In the genomic region with DNA sequence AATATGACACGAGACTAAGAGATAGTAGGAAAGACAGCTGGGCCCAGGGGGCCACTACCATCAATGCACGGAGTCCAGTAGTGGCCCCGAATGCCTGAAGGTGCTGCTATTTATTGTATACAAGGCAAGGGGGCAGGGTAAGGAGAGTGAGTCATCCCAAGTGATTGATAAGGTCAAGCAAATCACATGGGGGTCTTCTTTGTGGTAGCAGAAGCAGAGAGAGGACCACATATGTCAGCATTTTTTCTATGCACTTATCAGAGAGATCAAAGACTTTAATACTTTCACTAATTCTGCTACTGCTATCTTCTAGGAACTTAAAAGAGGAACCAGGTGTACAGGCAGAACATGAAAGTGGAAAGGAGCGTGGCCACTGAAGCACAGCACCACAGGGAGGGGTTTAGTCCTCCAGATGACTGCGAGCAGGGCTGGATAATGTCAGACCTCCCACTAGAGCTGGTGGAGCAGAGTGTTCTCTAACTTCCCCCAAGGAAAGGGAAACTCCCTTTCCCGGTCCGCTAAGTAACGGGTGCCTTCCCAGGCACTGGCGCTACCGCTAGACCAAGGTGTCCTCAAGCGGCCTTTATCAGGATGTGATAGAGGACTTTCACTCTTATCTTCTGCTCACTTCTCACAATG, we compare ENCODE assay signal across 1 cellular context.
TF ChIP-seq lines count a peak whose summit lies in the region.

No MANE protein-coding gene starts in this region.

TF ChIP-seq in WTC11, 78 proteins besides CTCF, POLR2A, EP300 and RAD21 (continued from another document):
- TF ChIP-seq, protein P1, sequence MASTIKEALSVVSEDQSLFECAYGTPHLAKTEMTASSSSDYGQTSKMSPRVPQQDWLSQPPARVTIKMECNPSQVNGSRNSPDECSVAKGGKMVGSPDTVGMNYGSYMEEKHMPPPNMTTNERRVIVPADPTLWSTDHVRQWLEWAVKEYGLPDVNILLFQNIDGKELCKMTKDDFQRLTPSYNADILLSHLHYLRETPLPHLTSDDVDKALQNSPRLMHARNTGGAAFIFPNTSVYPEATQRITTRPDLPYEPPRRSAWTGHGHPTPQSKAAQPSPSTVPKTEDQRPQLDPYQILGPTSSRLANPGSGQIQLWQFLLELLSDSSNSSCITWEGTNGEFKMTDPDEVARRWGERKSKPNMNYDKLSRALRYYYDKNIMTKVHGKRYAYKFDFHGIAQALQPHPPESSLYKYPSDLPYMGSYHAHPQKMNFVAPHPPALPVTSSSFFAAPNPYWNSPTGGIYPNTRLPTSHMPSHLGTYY (CRISPR knock-in tag; IDR thresholded peaks at IDR 0.05) = no peak
- TF ChIP-seq IRF2 (CRISPR knock-in tag; IDR thresholded peaks at IDR 0.05; ENCODE audit: borderline replicate concordance, low read depth) = no peak
- TF ChIP-seq, protein P2, sequence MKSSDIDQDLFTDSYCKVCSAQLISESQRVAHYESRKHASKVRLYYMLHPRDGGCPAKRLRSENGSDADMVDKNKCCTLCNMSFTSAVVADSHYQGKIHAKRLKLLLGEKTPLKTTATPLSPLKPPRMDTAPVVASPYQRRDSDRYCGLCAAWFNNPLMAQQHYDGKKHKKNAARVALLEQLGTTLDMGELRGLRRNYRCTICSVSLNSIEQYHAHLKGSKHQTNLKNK (CRISPR knock-in tag; IDR thresholded peaks at IDR 0.05) = no peak
- TF ChIP-seq TEAD4 (CRISPR knock-in tag; IDR thresholded peaks at IDR 0.05) = no peak
- TF ChIP-seq, protein P3, sequence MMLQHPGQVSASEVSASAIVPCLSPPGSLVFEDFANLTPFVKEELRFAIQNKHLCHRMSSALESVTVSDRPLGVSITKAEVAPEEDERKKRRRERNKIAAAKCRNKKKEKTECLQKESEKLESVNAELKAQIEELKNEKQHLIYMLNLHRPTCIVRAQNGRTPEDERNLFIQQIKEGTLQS (CRISPR knock-in tag; conservative IDR thresholded peaks at IDR 0.05) = no peak
- TF ChIP-seq, protein P4, sequence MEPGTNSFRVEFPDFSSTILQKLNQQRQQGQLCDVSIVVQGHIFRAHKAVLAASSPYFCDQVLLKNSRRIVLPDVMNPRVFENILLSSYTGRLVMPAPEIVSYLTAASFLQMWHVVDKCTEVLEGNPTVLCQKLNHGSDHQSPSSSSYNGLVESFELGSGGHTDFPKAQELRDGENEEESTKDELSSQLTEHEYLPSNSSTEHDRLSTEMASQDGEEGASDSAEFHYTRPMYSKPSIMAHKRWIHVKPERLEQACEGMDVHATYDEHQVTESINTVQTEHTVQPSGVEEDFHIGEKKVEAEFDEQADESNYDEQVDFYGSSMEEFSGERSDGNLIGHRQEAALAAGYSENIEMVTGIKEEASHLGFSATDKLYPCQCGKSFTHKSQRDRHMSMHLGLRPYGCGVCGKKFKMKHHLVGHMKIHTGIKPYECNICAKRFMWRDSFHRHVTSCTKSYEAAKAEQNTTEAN (CRISPR knock-in tag; IDR thresholded peaks at IDR 0.05) = no peak
- TF ChIP-seq, protein P5, sequence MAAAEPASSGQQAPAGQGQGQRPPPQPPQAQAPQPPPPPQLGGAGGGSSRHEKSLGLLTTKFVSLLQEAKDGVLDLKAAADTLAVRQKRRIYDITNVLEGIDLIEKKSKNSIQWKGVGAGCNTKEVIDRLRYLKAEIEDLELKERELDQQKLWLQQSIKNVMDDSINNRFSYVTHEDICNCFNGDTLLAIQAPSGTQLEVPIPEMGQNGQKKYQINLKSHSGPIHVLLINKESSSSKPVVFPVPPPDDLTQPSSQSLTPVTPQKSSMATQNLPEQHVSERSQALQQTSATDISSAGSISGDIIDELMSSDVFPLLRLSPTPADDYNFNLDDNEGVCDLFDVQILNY (CRISPR knock-in tag; IDR thresholded peaks at IDR 0.05) = no peak
- TF ChIP-seq JUN (CRISPR knock-in tag; IDR thresholded peaks at IDR 0.05) = no peak
- TF ChIP-seq, protein P6, sequence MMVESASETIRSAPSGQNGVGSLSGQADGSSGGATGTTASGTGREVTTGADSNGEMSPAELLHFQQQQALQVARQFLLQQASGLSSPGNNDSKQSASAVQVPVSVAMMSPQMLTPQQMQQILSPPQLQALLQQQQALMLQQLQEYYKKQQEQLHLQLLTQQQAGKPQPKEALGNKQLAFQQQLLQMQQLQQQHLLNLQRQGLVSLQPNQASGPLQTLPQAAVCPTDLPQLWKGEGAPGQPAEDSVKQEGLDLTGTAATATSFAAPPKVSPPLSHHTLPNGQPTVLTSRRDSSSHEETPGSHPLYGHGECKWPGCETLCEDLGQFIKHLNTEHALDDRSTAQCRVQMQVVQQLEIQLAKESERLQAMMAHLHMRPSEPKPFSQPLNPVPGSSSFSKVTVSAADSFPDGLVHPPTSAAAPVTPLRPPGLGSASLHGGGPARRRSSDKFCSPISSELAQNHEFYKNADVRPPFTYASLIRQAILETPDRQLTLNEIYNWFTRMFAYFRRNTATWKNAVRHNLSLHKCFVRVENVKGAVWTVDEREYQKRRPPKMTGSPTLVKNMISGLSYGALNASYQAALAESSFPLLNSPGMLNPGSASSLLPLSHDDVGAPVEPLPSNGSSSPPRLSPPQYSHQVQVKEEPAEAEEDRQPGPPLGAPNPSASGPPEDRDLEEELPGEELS (CRISPR knock-in tag; IDR thresholded peaks at IDR 0.05) = no peak
- no peak for TF ChIP-seq HMGA2 (CRISPR knock-in tag; IDR thresholded peaks at IDR 0.05)
- no peak for TF ChIP-seq ZNF423 (CRISPR knock-in tag; IDR thresholded peaks at IDR 0.05)
TF ChIP-seq in WTC11: peak in this region for 0.
